In the genomic region with DNA sequence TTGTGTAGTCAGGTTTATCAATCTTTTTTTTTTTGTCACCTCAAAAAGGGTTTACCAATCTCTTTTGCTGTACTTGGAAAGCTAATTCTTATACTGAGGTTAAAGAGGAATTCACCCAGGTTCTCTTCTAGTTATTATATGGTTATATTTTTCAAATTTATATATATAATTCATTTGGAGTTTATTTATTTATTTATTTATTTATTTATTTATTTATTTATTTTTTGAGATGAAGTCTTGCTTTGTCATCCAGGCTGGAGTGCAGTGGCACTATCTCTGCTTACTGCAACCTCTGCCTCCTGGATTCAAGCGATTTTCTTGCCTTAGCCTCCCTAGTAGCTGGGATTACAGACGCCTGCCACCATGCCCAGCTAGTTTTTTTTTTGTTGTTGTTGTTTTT, we compare ENCODE assay signal across 11 cellular contexts.
"Had no signal": no experiment of that assay in that cellular context is flagged by ENCODE, and none has a peak within 500 bp of the region (broad histone marks: within the 10 kb centered on the region; RNA-seq: fewer than 3 reads in every experiment).

No MANE protein-coding gene starts in this region.

- FAIRE-seq: H1, H54 had no signal

- H3K4me3 ChIP-seq: GM23248, GM23338, HAP-1 had no signal

- H3K4me1 ChIP-seq: HAP-1 had no signal

- H3K4me2 ChIP-seq: GM23338 had no signal

- DNase-seq: GM23248, GOT3, H7, H9, HCEC 1CT, HFFc6 had no signal

- H3K36me3 ChIP-seq: HAP-1 had no signal

- ATAC-seq: GM23338, HCT116 had no signal

- H3K9me3 ChIP-seq: HAP-1 had no signal

- H3K27ac ChIP-seq: GM23248 had no signal
